1 cellular context compared by ENCODE assay signal in the genomic region with DNA sequence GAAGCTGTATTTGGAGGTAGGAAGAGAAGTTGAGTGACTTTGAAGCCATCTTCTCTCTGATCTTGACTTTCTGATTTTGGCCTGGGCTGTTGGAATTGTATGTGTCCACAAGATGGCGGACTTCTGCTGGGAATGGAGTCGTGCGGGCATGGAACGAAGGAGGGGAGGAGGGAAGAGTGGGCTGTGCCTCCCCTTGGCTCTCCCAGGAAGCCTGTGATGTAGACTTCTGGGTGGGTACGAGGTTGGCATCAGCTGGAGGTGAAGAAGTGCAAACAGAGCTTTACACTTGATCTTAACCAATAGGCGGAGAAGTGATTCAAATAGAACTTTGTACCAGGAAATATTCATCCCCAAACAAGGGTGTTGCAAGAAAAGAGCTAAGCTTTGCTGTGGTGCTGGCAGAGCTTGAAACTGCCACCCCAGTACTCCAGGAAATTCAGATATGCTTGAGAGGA.
TF ChIP-seq lines count a peak whose summit lies in the region.

No MANE protein-coding gene starts in this region.

TF ChIP-seq in HEK293, 187 proteins besides CTCF, POLR2A, EP300 and RAD21 (continued from another document and continues in another):
- TF ChIP-seq, protein P1, sequence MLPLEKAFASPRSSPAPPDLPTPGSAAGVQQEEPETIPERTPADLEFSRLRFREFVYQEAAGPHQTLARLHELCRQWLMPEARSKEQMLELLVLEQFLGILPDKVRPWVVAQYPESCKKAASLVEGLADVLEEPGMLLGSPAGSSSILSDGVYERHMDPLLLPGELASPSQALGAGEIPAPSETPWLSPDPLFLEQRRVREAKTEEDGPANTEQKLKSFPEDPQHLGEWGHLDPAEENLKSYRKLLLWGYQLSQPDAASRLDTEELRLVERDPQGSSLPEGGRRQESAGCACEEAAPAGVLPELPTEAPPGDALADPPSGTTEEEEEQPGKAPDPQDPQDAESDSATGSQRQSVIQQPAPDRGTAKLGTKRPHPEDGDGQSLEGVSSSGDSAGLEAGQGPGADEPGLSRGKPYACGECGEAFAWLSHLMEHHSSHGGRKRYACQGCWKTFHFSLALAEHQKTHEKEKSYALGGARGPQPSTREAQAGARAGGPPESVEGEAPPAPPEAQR (tag by site-specific recombination; IDR thresholded peaks at IDR 0.05): no peak
- TF ChIP-seq ZNF768 (tag by site-specific recombination; IDR thresholded peaks at IDR 0.05) (no peak), ZFP69B (tag by site-specific recombination; IDR thresholded peaks at IDR 0.05) (no peak), ZNF174 (tag by site-specific recombination; IDR thresholded peaks at IDR 0.05) (no peak), ZNF416 (tag by site-specific recombination; IDR thresholded peaks at IDR 0.05) (no peak), ZNF2 (tag by site-specific recombination; IDR thresholded peaks at IDR 0.05) (no peak), ZNF558 (tag by site-specific recombination; IDR thresholded peaks at IDR 0.05) (no peak), GLIS2 (tag by site-specific recombination; IDR thresholded peaks at IDR 0.05) (no peak), ZNF701 (tag by site-specific recombination; IDR thresholded peaks at IDR 0.05) (no peak), REPIN1 (tag by site-specific recombination; IDR thresholded peaks at IDR 0.05; ENCODE audit: low read depth) (no peak), ZNF37A (tag by site-specific recombination; IDR thresholded peaks at IDR 0.05) (no peak), ZNF146 (tag by site-specific recombination; IDR thresholded peaks at IDR 0.05) (no peak), FEZF1 (tag by site-specific recombination; IDR thresholded peaks at IDR 0.05) (no peak), OVOL3 (tag by site-specific recombination; IDR thresholded peaks at IDR 0.05) (no peak), SP2 (tag by site-specific recombination; IDR thresholded peaks at IDR 0.05) (0 out of 2 replicates have a peak, but pooled peaks have one; percentile 5), ZNF626 (tag by site-specific recombination; IDR thresholded peaks at IDR 0.05) (no peak), ZNF10 (tag by site-specific recombination; IDR thresholded peaks at IDR 0.05) (no peak), HOXA7 (CRISPR knock-in tag; IDR thresholded peaks at IDR 0.05; ENCODE audit: borderline replicate concordance) (no peak), ZNF175 (tag by site-specific recombination; IDR thresholded peaks at IDR 0.05) (no peak), ZNF184 (tag by site-specific recombination; IDR thresholded peaks at IDR 0.05) (no peak), SP3 (tag by site-specific recombination; IDR thresholded peaks at IDR 0.05) (0 out of 2 replicates have a peak, but pooled peaks have one; percentile 25), MZF1 (tag by site-specific recombination; IDR thresholded peaks at IDR 0.05; ENCODE audit: borderline replicate concordance) (no peak), ZNF654 (tag by site-specific recombination; IDR thresholded peaks at IDR 0.05; ENCODE audit: low read depth) (peak; percentile 98), ZSCAN23 (tag by site-specific recombination; IDR thresholded peaks at IDR 0.05) (no peak), ZSCAN16 (tag by site-specific recombination; IDR thresholded peaks at IDR 0.05) (no peak), ZNF292 (tag by site-specific recombination; IDR thresholded peaks at IDR 0.05; ENCODE audit: borderline replicate concordance, low read depth) (no peak), ZFP37 (tag by site-specific recombination; IDR thresholded peaks at IDR 0.05) (no peak), ZNF707 (tag by site-specific recombination; IDR thresholded peaks at IDR 0.05) (no peak), ZNF16 (tag by site-specific recombination; IDR thresholded peaks at IDR 0.05; ENCODE audit: low read depth) (no peak), ZNF138 (tag by site-specific recombination; IDR thresholded peaks at IDR 0.05; ENCODE audit: borderline replicate concordance) (no peak), MYNN (tag by site-specific recombination; IDR thresholded peaks at IDR 0.05; ENCODE audit: borderline replicate concordance) (no peak), ZNF114 (tag by site-specific recombination; IDR thresholded peaks at IDR 0.05) (no peak), ZNF202 (tag by site-specific recombination; IDR thresholded peaks at IDR 0.05; ENCODE audit: borderline replicate concordance) (no peak), ZNF785 (tag by site-specific recombination; IDR thresholded peaks at IDR 0.05) (no peak), ZNF24 (tag by site-specific recombination; IDR thresholded peaks at IDR 0.05) (no peak), GLIS1 (tag by site-specific recombination; IDR thresholded peaks at IDR 0.05) (peak; percentile 52), ZNF501 (tag by site-specific recombination; IDR thresholded peaks at IDR 0.05) (no peak), ZNF549 (tag by site-specific recombination; IDR thresholded peaks at IDR 0.05) (no peak), ZNF664 (tag by site-specific recombination; IDR thresholded peaks at IDR 0.05) (no peak), EGR2 (tag by site-specific recombination; IDR thresholded peaks at IDR 0.05; ENCODE audit: low read depth) (0 out of 2 replicates have a peak, but pooled peaks have one; percentile 8), TCF7L2 (IDR thresholded peaks at IDR 0.05; ENCODE audit: borderline replicate concordance, low read depth, low read length) (no peak), YY1 (tag by site-specific recombination; IDR thresholded peaks at IDR 0.05) (0 out of 2 replicates have a peak, but pooled peaks have one; percentile 33), ZNF350 (tag by site-specific recombination; IDR thresholded peaks at IDR 0.05) (no peak), ZFHX2 (tag by site-specific recombination; conservative IDR thresholded peaks at IDR 0.05) (peak; percentile 30; the same call in 1 of the 2 replicates), ZNF311 (tag by site-specific recombination; IDR thresholded peaks at IDR 0.05; ENCODE audit: borderline replicate concordance) (no peak), ZNF529 (tag by site-specific recombination; IDR thresholded peaks at IDR 0.05; ENCODE audit: insufficient replicate concordance) (no peak), ZNF221 (tag by site-specific recombination; IDR thresholded peaks at IDR 0.05; ENCODE audit: borderline replicate concordance) (no peak)
- TF ChIP-seq, protein P2, sequence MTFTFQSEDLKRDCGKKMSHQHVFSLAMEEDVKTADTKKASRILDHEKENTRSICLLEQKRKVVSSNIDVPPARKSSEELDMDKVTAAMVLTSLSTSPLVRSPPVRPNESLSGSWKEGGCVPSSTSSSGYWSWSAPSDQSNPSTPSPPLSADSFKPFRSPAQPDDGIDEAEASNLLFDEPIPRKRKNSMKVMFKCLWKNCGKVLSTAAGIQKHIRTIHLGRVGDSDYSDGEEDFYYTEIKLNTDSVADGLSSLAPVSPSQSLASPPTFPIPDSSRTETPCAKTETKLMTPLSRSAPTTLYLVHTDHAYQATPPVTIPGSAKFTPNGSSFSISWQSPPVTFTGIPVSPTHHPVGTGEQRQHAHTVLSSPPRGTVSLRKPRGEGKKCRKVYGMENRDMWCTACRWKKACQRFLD (tag by site-specific recombination; IDR thresholded peaks at IDR 0.05): no peak
- TF ChIP-seq, protein P3, sequence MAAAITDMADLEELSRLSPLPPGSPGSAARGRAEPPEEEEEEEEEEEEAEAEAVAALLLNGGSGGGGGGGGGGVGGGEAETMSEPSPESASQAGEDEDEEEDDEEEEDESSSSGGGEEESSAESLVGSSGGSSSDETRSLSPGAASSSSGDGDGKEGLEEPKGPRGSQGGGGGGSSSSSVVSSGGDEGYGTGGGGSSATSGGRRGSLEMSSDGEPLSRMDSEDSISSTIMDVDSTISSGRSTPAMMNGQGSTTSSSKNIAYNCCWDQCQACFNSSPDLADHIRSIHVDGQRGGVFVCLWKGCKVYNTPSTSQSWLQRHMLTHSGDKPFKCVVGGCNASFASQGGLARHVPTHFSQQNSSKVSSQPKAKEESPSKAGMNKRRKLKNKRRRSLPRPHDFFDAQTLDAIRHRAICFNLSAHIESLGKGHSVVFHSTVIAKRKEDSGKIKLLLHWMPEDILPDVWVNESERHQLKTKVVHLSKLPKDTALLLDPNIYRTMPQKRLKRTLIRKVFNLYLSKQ (tag by site-specific recombination; IDR thresholded peaks at IDR 0.05; ENCODE audit: borderline replicate concordance): no peak
- TF ChIP-seq, protein P4, sequence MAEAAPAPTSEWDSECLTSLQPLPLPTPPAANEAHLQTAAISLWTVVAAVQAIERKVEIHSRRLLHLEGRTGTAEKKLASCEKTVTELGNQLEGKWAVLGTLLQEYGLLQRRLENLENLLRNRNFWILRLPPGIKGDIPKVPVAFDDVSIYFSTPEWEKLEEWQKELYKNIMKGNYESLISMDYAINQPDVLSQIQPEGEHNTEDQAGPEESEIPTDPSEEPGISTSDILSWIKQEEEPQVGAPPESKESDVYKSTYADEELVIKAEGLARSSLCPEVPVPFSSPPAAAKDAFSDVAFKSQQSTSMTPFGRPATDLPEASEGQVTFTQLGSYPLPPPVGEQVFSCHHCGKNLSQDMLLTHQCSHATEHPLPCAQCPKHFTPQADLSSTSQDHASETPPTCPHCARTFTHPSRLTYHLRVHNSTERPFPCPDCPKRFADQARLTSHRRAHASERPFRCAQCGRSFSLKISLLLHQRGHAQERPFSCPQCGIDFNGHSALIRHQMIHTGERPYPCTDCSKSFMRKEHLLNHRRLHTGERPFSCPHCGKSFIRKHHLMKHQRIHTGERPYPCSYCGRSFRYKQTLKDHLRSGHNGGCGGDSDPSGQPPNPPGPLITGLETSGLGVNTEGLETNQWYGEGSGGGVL (tag by site-specific recombination; IDR thresholded peaks at IDR 0.05): no peak
- TF ChIP-seq, protein P5, sequence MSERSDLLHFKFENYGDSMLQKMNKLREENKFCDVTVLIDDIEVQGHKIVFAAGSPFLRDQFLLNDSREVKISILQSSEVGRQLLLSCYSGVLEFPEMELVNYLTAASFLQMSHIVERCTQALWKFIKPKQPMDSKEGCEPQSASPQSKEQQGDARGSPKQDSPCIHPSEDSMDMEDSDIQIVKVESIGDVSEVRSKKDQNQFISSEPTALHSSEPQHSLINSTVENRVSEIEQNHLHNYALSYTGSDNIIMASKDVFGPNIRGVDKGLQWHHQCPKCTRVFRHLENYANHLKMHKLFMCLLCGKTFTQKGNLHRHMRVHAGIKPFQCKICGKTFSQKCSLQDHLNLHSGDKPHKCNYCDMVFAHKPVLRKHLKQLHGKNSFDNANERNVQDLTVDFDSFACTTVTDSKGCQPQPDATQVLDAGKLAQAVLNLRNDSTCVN (tag by site-specific recombination; optimal IDR thresholded peaks at IDR 0.05): no peak
- TF ChIP-seq, protein P6, sequence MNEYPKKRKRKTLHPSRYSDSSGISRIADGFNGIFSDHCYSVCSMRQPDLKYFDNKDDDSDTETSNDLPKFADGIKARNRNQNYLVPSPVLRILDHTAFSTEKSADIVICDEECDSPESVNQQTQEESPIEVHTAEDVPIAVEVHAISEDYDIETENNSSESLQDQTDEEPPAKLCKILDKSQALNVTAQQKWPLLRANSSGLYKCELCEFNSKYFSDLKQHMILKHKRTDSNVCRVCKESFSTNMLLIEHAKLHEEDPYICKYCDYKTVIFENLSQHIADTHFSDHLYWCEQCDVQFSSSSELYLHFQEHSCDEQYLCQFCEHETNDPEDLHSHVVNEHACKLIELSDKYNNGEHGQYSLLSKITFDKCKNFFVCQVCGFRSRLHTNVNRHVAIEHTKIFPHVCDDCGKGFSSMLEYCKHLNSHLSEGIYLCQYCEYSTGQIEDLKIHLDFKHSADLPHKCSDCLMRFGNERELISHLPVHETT (tag by site-specific recombination; IDR thresholded peaks at IDR 0.05): no peak
- TF ChIP-seq, protein P7, sequence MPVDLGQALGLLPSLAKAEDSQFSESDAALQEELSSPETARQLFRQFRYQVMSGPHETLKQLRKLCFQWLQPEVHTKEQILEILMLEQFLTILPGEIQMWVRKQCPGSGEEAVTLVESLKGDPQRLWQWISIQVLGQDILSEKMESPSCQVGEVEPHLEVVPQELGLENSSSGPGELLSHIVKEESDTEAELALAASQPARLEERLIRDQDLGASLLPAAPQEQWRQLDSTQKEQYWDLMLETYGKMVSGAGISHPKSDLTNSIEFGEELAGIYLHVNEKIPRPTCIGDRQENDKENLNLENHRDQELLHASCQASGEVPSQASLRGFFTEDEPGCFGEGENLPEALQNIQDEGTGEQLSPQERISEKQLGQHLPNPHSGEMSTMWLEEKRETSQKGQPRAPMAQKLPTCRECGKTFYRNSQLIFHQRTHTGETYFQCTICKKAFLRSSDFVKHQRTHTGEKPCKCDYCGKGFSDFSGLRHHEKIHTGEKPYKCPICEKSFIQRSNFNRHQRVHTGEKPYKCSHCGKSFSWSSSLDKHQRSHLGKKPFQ (tag by site-specific recombination; IDR thresholded peaks at IDR 0.05): no peak
- TF ChIP-seq, protein P8, sequence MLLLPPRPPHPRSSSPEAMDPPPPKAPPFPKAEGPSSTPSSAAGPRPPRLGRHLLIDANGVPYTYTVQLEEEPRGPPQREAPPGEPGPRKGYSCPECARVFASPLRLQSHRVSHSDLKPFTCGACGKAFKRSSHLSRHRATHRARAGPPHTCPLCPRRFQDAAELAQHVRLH (tag by site-specific recombination; IDR thresholded peaks at IDR 0.05): no peak
- TF ChIP-seq, protein P9, sequence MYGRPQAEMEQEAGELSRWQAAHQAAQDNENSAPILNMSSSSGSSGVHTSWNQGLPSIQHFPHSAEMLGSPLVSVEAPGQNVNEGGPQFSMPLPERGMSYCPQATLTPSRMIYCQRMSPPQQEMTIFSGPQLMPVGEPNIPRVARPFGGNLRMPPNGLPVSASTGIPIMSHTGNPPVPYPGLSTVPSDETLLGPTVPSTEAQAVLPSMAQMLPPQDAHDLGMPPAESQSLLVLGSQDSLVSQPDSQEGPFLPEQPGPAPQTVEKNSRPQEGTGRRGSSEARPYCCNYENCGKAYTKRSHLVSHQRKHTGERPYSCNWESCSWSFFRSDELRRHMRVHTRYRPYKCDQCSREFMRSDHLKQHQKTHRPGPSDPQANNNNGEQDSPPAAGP (tag by site-specific recombination; IDR thresholded peaks at IDR 0.05): 0 out of 2 replicates have a peak, but pooled peaks have one; percentile 19
- TF ChIP-seq, protein P10, sequence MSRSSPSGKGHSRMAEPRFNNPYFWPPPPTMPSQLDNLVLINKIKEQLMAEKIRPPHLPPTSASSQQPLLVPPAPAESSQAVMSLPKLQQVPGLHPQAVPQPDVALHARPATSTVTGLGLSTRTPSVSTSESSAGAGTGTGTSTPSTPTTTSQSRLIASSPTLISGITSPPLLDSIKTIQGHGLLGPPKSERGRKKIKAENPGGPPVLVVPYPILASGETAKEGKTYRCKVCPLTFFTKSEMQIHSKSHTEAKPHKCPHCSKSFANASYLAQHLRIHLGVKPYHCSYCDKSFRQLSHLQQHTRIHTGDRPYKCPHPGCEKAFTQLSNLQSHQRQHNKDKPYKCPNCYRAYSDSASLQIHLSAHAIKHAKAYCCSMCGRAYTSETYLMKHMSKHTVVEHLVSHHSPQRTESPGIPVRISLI (tag by site-specific recombination; IDR thresholded peaks at IDR 0.05): no peak
